ENCODE assay signal across 1 cellular context in the genomic region with DNA sequence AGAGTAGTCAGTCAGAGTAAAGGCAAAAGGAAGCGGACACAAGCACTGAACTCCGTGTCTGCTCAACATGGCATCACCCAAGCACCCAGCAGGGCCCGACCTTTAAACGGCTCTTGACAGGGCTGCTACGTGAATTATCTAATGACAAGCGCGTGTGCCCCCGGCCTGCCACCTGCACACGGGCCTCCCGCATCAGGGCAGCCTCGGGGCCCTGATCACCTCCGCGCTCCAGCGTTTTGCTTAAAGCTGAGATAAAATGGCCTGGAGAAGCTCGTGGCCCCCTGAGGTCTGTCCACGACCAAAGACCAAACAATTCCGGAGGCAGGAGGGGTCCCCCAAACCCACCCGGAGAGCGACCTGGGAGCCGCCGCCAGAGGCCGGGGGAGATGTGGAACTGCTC.
TF ChIP-seq lines count a peak whose summit lies in the region.

No MANE protein-coding gene starts in this region.

TF ChIP-seq in IMR-90, 13 proteins besides CTCF, POLR2A, EP300 and RAD21:
- TF ChIP-seq MAZ (IDR thresholded peaks at IDR 0.05; ENCODE audit: borderline replicate concordance, low read depth, low read length) (no peak), NFE2L2 (IDR thresholded peaks at IDR 0.05; ENCODE audit: low read depth, low read length) (no peak), RFX5 (IDR thresholded peaks at IDR 0.05; ENCODE audit: low read depth, low read length) (no peak)
